ENCODE assay signal across 33 cellular contexts in the genomic region with DNA sequence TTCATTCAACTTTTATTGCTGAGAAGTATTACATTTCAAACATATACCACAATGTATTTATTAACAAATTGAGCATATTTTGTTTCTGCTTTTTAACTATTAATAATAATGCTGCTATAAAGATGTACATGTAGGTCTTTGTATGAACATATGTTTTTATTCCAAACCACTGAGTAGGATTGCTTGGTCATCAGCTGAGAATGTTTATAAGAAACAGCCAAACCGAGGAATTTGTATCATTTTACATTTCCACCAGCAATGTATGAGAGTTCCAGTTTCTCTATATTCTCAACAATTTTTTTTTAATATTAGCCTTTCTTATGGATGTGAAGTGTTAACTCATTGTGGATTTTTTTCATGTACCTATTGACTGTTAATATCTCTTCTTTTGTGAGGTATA.
"Had no signal": no experiment of that assay in that cellular context is flagged by ENCODE, and none has a peak within 500 bp of the region (broad histone marks: within the 10 kb centered on the region; RNA-seq: fewer than 3 reads in every experiment).

No MANE protein-coding gene starts in this region.

- H3K9me3 ChIP-seq: body of pancreas, gastrocnemius medialis, ovary had no signal

- H3K27me3 ChIP-seq: body of pancreas, cardiac muscle cell, dorsolateral prefrontal cortex, gastrocnemius medialis, hepatocyte, ovary had no signal

- H3K27me3 Mint-ChIP-seq: activated CD4-positive, alpha-beta memory T cell treated with anti-CD3 and anti-CD28 coated beads, Interleukin-2, amount 10 ng/mL, durations not matched to agents 7 days and 5 days; activated CD4-positive, alpha-beta T cell treated with anti-CD3 and anti-CD28 coated beads, Interleukin-2, amount 10 ng/mL, durations not matched to agents 24 days and 14 days; type B pancreatic cell had no signal

- DNase-seq: activated CD4-positive, alpha-beta memory T cell treated with anti-CD3 and anti-CD28 coated beads, Interleukin-2, amount 10 ng/mL, durations not matched to agents 7 days and 5 days; activated CD4-positive, alpha-beta T cell treated with anti-CD3 and anti-CD28 coated beads, Interleukin-2, amount 10 ng/mL, durations not matched to agents 24 days and 14 days; activated CD4-positive, CD25-positive, alpha-beta regulatory T cell treated with anti-CD3 and anti-CD28 coated beads, Interleukin-2, amount 50 U/mL, for 72 hours; activated CD8-positive, alpha-beta memory T cell treated with anti-CD3 and anti-CD28 coated beads, Interleukin-2, amount 50 U/mL, for 48 hours; activated gamma-delta T cell treated with Interleukin-2 at 50 U/mL for 16 hours; activated naive CD4-positive, alpha-beta T cell treated with anti-CD3 and anti-CD28 coated beads, Interleukin-2, amount 50 U/mL, for 16 hours; activated T-cell treated with anti-CD3 and anti-CD28 coated beads, Interleukin-2, amount 50 U/mL, for 24 hours; amygdala; body of pancreas; cerebellar nuclear complex; dorsolateral prefrontal cortex; effector memory CD4-positive, alpha-beta T cell; gastrocnemius medialis; glutamatergic neuron; left cardiac atrium; mammary epithelial cell; ovary; retina; small intestine; stimulated activated CD4-positive, alpha-beta T cell treated with anti-CD3 and anti-CD28 coated beads, Interleukin-1b, Interleukin-23, amount 100 ng/mL, for 48 hours; stimulated activated CD4-positive, alpha-beta T cell treated with anti-CD3 and anti-CD28 coated beads, Interleukin-4, amount 100 ng/mL, for 4 hours; stimulated activated CD8-positive, alpha-beta memory T cell treated with anti-CD3 and anti-CD28 coated beads, Interleukin-4, amount 100 ng/mL, for 48 hours; stimulated activated naive CD8-positive, alpha-beta T cell treated with anti-CD3 and anti-CD28 coated beads, Interleukin-15, amount 100 ng/mL, for 72 hours; substantia nigra; T-helper 2 cell had no signal

- H3K27ac Mint-ChIP-seq: activated CD4-positive, alpha-beta memory T cell treated with anti-CD3 and anti-CD28 coated beads, Interleukin-2, amount 10 ng/mL, durations not matched to agents 7 days and 5 days; activated CD4-positive, alpha-beta T cell treated with anti-CD3 and anti-CD28 coated beads, Interleukin-2, amount 10 ng/mL, durations not matched to agents 24 days and 14 days; activated T-cell treated with anti-CD3 and anti-CD28 coated beads, Interleukin-2, amount 50 U/mL, for 24 hours; nephron; progenitor cell of endocrine pancreas; stimulated activated memory B cell treated with anti-CD40 and anti-IgM and Interleukin-4, amounts not matched to agents 10 μg/mL and 1 μg/mL and 100 μg/mL, for 72 hours; stimulated activated naive CD8-positive, alpha-beta T cell treated with anti-CD3 and anti-CD28 coated beads, Interleukin-15, amount 100 ng/mL, for 72 hours; type B pancreatic cell had no signal

- H3K4me1 Mint-ChIP-seq: activated CD4-positive, alpha-beta memory T cell treated with anti-CD3 and anti-CD28 coated beads, Interleukin-2, amount 10 ng/mL, durations not matched to agents 7 days and 5 days; activated CD4-positive, alpha-beta T cell treated with anti-CD3 and anti-CD28 coated beads, Interleukin-2, amount 10 ng/mL, durations not matched to agents 24 days and 14 days; nephron; stimulated activated memory B cell treated with anti-CD40 and anti-IgM and Interleukin-4, amounts not matched to agents 10 μg/mL and 1 μg/mL and 100 μg/mL, for 72 hours; stimulated activated naive CD8-positive, alpha-beta T cell treated with anti-CD3 and anti-CD28 coated beads, Interleukin-15, amount 100 ng/mL, for 72 hours had no signal

- H3K9me3 Mint-ChIP-seq: activated CD4-positive, alpha-beta memory T cell treated with anti-CD3 and anti-CD28 coated beads, Interleukin-2, amount 10 ng/mL, durations not matched to agents 7 days and 5 days; activated CD4-positive, alpha-beta T cell treated with anti-CD3 and anti-CD28 coated beads, Interleukin-2, amount 10 ng/mL, durations not matched to agents 24 days and 14 days; activated T-cell treated with anti-CD3 and anti-CD28 coated beads, Interleukin-2, amount 50 U/mL, for 24 hours; stimulated activated memory B cell treated with anti-CD40 and anti-IgM and Interleukin-4, amounts not matched to agents 10 μg/mL and 1 μg/mL and 100 μg/mL, for 72 hours; stimulated activated naive CD8-positive, alpha-beta T cell treated with anti-CD3 and anti-CD28 coated beads, Interleukin-15, amount 100 ng/mL, for 72 hours; type B pancreatic cell had no signal

- H3K4me1 ChIP-seq: body of pancreas, gastrocnemius medialis had no signal

- ATAC-seq: body of pancreas; gastrocnemius medialis; left cardiac atrium; sciatic nerve; stimulated activated memory B cell treated with anti-CD40 and anti-IgM and Interleukin-4, amounts not matched to agents 10 μg/mL and 1 μg/mL and 100 μg/mL, for 72 hours; stimulated activated naive CD8-positive, alpha-beta T cell treated with anti-CD3 and anti-CD28 coated beads, Interleukin-15, amount 100 ng/mL, for 72 hours had no signal

- H3K79me2 ChIP-seq: hepatocyte had no signal

- H3K4me3 Mint-ChIP-seq: activated CD4-positive, alpha-beta memory T cell treated with anti-CD3 and anti-CD28 coated beads, Interleukin-2, amount 10 ng/mL, durations not matched to agents 7 days and 5 days; activated CD4-positive, alpha-beta T cell treated with anti-CD3 and anti-CD28 coated beads, Interleukin-2, amount 10 ng/mL, durations not matched to agents 24 days and 14 days; activated T-cell treated with anti-CD3 and anti-CD28 coated beads, Interleukin-2, amount 50 U/mL, for 24 hours; nephron; stimulated activated memory B cell treated with anti-CD40 and anti-IgM and Interleukin-4, amounts not matched to agents 10 μg/mL and 1 μg/mL and 100 μg/mL, for 72 hours; stimulated activated naive CD8-positive, alpha-beta T cell treated with anti-CD3 and anti-CD28 coated beads, Interleukin-15, amount 100 ng/mL, for 72 hours; type B pancreatic cell had no signal

- H3K27ac ChIP-seq: body of pancreas, cardiac muscle cell, coronary artery, dorsolateral prefrontal cortex, gastrocnemius medialis, hepatocyte, ovary had no signal

- H3K4me3 ChIP-seq: body of pancreas, cardiac muscle cell, coronary artery, dorsolateral prefrontal cortex, gastrocnemius medialis, hepatocyte, ovary had no signal

- H3K4me2 ChIP-seq: hepatocyte had no signal

- H3K36me3 Mint-ChIP-seq: stimulated activated memory B cell treated with anti-CD40 and anti-IgM and Interleukin-4, amounts not matched to agents 10 μg/mL and 1 μg/mL and 100 μg/mL, for 72 hours; type B pancreatic cell had no signal

- H2AFZ ChIP-seq: hepatocyte had no signal

- H3K36me3 ChIP-seq: cardiac muscle cell, gastrocnemius medialis, ovary had no signal
